8 cellular contexts compared by ENCODE assay signal in the genomic region with DNA sequence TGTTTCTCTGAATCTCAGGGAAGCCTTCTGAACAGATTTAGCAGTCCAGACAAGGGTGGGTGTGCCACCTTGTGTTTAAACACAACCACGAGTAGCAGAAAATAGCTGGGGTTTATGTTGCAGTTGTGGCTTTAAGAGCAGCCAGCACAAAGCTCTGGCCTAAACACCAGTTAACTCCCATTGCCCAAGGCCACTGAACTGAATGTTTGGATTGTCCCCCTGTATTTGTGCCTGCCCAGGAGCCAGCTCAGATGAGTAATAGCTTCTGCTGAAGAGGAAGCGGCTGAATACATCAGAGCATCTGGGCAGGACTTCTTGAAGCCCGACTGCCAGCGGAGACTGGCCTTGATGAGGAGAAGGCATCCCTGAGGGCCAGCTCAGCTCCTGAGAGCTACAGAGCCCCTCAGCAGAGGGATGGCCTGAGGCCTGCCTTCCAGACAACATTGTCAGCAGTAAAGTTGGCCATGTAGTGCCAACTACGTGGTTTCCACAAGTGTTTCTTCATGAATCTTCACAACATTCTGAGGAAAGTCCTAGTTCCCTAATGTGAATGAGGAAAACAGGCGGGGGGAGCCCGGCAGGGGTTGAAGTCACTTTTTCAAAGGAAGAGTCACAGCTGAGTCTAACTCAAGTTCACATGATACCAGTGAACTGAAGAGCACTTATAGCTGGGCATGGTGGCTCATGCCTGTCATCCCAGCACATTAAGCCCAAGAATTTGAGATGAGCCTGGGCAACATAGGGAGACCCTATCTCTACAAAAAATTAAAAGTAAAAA.
DNase-seq lines count a peak whose midpoint lies in the region; ATAC-seq and TF ChIP-seq lines count a peak whose summit lies in the region.

No MANE protein-coding gene starts in this region.

- no peak for TF ChIP-seq RAD21 in SK-N-SH (IDR thresholded peaks at IDR 0.05; ENCODE audit: low read length)

- H3K27ac ChIP-seq in SK-N-SH (ENCODE audit: low read depth in 2 of 2, low read length in 1 of 2) (no peak overlapping the region), cardiac muscle cell (peak overlapping the region; percentile 39), thymus (ENCODE audit: low read depth) (peak overlapping the region; percentile 25)

- H3K4me3 ChIP-seq in SK-N-SH (ENCODE audit: low read depth in 2 of 2, low read length in 1 of 2) (no peak overlapping the region), cardiac muscle cell (no peak overlapping the region), thymus (ENCODE audit: low read length) (no peak overlapping the region)

- ATAC-seq in SK-N-SH treated with all-trans-retinoic acid at 6 μM for 48 hours (peak; percentile 30; the same call in 1 of the 3 replicates), GM19452 (IDR thresholded peaks at IDR 0.05; ENCODE audit: unreplicated experiment) (no peak)

- no peak overlapping the region for H2AFZ ChIP-seq in SK-N-SH (ENCODE audit: low read depth)

- H3F3A ChIP-seq in SK-N-SH (replicated peaks; ENCODE audit: insufficient read depth): no peaks in the 10 kb centered on the region

- 66% methylated on average over 4 of the region's 7 CpGs for WGBS in SK-N-SH (ENCODE audit: low lambda C conversion rate)
- WGBS in thymus: 82% methylated on average over 7 of the region's 7 CpGs

- no peak for TF ChIP-seq EP300 in SK-N-SH (IDR thresholded peaks at IDR 0.05; ENCODE audit: borderline replicate concordance in 1 of 2, low read depth in 1 of 2, low read length in 1 of 2)

- TF ChIP-seq CTCF in SK-N-SH (IDR thresholded peaks at IDR 0.05): no peak
- peak; percentile 16 for TF ChIP-seq CTCF in cardiac muscle cell (IDR thresholded peaks at IDR 0.05; ENCODE audit: low read depth, low read length)

- CTCF ChIA-PET in SK-N-SH (lab: Yijun Ruan, JAX): interaction anchor here (0.6 to 5.3 kb wide), 26 partner anchors 10 to 1433 kb away, joined by 3 to 29 read pairs (median 5); no protein-coding TSS in a partner anchor

- H3K4me1 ChIP-seq in SK-N-SH (ENCODE audit: control insufficient read depth in 1 of 2, insufficient read depth in 2 of 2, low read depth in 1 of 2, low read length in 1 of 2): no peaks in the 10 kb centered on the region; a peak in 1 of 4 replicates
- no peaks in the 10 kb centered on the region for H3K4me1 ChIP-seq in cardiac muscle cell (ENCODE audit: low read depth)
- peaks cover 11% of the 10 kb centered on the region for H3K4me1 ChIP-seq in thymus (ENCODE audit: control insufficient read depth, insufficient read depth, low read length)

- no peaks in the 10 kb centered on the region for H4K20me1 ChIP-seq in SK-N-SH (ENCODE audit: insufficient read depth)

- no peak overlapping the region for H3K9ac ChIP-seq in SK-N-SH

- POLR2A ChIA-PET in SK-N-SH (lab: Yijun Ruan, JAX): interaction anchor here (1.1 kb wide), 1 partner anchor 71 kb away, joined by 3 read pairs; the partner anchor contains the start of gene PXYLP1

- no peaks in the 10 kb centered on the region for H3K36me3 ChIP-seq in SK-N-SH (replicated peaks in 1 of 2; ENCODE audit: control insufficient read depth in 1 of 2, insufficient read depth in 2 of 2, low read length in 1 of 2)
- no peaks in the 10 kb centered on the region for H3K36me3 ChIP-seq in cardiac muscle cell
- no peaks in the 10 kb centered on the region for H3K36me3 ChIP-seq in thymus (ENCODE audit: control insufficient read depth, insufficient read depth)

- no peaks in the 10 kb centered on the region for H3K9me3 ChIP-seq in SK-N-SH
- no peaks in the 10 kb centered on the region for H3K9me3 ChIP-seq in cardiac muscle cell (ENCODE audit: low read depth)
- H3K9me3 ChIP-seq in thymus (ENCODE audit: control insufficient read depth): no peaks in the 10 kb centered on the region

- H3K9me2 ChIP-seq in SK-N-SH: no peaks in the 10 kb centered on the region

- DNase-seq in SK-N-SH (no peak), amniotic stem cell (lab: John Stamatoyannopoulos, UW) (peak; percentile 85), cardiac muscle cell (ENCODE audit: low read depth in 1 of 2, low spot score in 1 of 2) (peak in 1 of 2 donors; percentile 44), SIG-M5 treated with dmso at 0.1 percent for 504 hours (lab: John Stamatoyannopoulos, UW; ENCODE audit: unreplicated experiment) (no peak), NCI-H128 (lab: John Stamatoyannopoulos, UW; ENCODE audit: unreplicated experiment) (no peak)

- no peaks in the 10 kb centered on the region for H3K79me2 ChIP-seq in SK-N-SH (ENCODE audit: insufficient read depth)

- H3K4me2 ChIP-seq in SK-N-SH: no peak overlapping the region

- H3K27me3 ChIP-seq in SK-N-SH (ENCODE audit: insufficient read depth): no peaks in the 10 kb centered on the region
- H3K27me3 ChIP-seq in cardiac muscle cell: no peaks in the 10 kb centered on the region
- H3K27me3 ChIP-seq in thymus (ENCODE audit: control insufficient read depth, insufficient read depth): no peaks in the 10 kb centered on the region

TF ChIP-seq in SK-N-SH treated with all-trans-retinoic acid at 6 μM for 48 hours, 23 proteins besides CTCF, POLR2A, EP300 and RAD21 (continues in another document):
- TF ChIP-seq, protein P1, sequence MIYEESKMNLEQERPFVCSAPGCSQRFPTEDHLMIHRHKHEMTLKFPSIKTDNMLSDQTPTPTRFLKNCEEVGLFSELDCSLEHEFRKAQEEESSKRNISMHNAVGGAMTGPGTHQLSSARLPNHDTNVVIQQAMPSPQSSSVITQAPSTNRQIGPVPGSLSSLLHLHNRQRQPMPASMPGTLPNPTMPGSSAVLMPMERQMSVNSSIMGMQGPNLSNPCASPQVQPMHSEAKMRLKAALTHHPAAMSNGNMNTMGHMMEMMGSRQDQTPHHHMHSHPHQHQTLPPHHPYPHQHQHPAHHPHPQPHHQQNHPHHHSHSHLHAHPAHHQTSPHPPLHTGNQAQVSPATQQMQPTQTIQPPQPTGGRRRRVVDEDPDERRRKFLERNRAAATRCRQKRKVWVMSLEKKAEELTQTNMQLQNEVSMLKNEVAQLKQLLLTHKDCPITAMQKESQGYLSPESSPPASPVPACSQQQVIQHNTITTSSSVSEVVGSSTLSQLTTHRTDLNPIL (CRISPR knock-in tag; IDR thresholded peaks at IDR 0.05; ENCODE audit: low read depth): no peak
- TF ChIP-seq BACH2 (CRISPR knock-in tag; IDR thresholded peaks at IDR 0.05; ENCODE audit: borderline replicate concordance): no peak
- no peak for TF ChIP-seq TOX (CRISPR knock-in tag; IDR thresholded peaks at IDR 0.05; ENCODE audit: borderline replicate concordance)
- TF ChIP-seq, protein P2, sequence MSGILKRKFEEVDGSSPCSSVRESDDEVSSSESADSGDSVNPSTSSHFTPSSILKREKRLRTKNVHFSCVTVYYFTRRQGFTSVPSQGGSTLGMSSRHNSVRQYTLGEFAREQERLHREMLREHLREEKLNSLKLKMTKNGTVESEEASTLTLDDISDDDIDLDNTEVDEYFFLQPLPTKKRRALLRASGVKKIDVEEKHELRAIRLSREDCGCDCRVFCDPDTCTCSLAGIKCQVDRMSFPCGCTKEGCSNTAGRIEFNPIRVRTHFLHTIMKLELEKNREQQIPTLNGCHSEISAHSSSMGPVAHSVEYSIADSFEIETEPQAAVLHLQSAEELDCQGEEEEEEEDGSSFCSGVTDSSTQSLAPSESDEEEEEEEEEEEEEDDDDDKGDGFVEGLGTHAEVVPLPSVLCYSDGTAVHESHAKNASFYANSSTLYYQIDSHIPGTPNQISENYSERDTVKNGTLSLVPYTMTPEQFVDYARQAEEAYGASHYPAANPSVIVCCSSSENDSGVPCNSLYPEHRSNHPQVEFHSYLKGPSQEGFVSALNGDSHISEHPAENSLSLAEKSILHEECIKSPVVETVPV (CRISPR knock-in tag; IDR thresholded peaks at IDR 0.05): no peak
- TF ChIP-seq ZFP30 (CRISPR knock-in tag; IDR thresholded peaks at IDR 0.05): no peak

TF ChIP-seq in SK-N-SH, 30 proteins besides CTCF, POLR2A, EP300 and RAD21 (continues in another document):
- TF ChIP-seq, protein P3, sequence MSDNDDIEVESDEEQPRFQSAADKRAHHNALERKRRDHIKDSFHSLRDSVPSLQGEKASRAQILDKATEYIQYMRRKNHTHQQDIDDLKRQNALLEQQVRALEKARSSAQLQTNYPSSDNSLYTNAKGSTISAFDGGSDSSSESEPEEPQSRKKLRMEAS (IDR thresholded peaks at IDR 0.05; ENCODE audit: low read depth): no peak
- TF ChIP-seq SMC3 (IDR thresholded peaks at IDR 0.05; ENCODE audit: low read depth, low read length) (no peak), RCOR1 (IDR thresholded peaks at IDR 0.05; ENCODE audit: low read length) (no peak), REST (IDR thresholded peaks at IDR 0.05; ENCODE audit: low read depth, low read length) (no peak), RFX5 (IDR thresholded peaks at IDR 0.05; ENCODE audit: low read length) (no peak), JUND (IDR thresholded peaks at IDR 0.05) (no peak), GABPA (IDR thresholded peaks at IDR 0.05; ENCODE audit: low read depth) (no peak), NRF1 (IDR thresholded peaks at IDR 0.05; ENCODE audit: low read depth, low read length) (no peak), POLR2AphosphoS5 (IDR thresholded peaks at IDR 0.05; ENCODE audit: low read depth, low read length) (no peak)

Comparison
In these comparisons a context has a peak if more than half of its experiments do, and no peak if none do; other contexts are left out.
1. H3K27ac ChIP-seq: peak in cardiac muscle cell (single experiment) and thymus (single experiment); none in SK-N-SH (0 of 2).